11 cellular contexts compared by ENCODE assay signal in genomic region chr6:15622045-15622750, GRCh38. TPM values are rescaled to one million over a fixed set of nuclear protein-coding genes. Genes with fewer than 3 reads are reported as not detected.
DNase-seq lines count a peak whose midpoint lies in the region; ATAC-seq, FAIRE-seq and TF ChIP-seq lines count a peak whose summit lies in the region.
"Had no signal": no experiment of that assay in that cellular context is flagged by ENCODE, and none has a peak within 500 bp of the region (broad histone marks: within the 10 kb centered on the region; RNA-seq: fewer than 3 reads in every experiment).

No MANE protein-coding gene starts in this region.

- H3K4me2 ChIP-seq in DND-41 (ENCODE audit: insufficient read depth, low read length) (no peak overlapping the region), osteoblast (ENCODE audit: insufficient read depth, low read length) (no peak overlapping the region)

- H3K27me3 ChIP-seq in DND-41 (ENCODE audit: insufficient read depth, low read length, poor library complexity), result no peaks in the 10 kb centered on the region
- H3K27me3 ChIP-seq in osteoblast (ENCODE audit: insufficient read depth, low read length), result no peaks in the 10 kb centered on the region

- H3K79me2 ChIP-seq in DND-41 (ENCODE audit: insufficient read depth, low read length) (peaks cover 46% of the 10 kb centered on the region), osteoblast (ENCODE audit: insufficient read depth, low read length) (peaks cover 22% of the 10 kb centered on the region)

- H2AFZ ChIP-seq in DND-41 (ENCODE audit: low read depth, low read length) (no peak overlapping the region), osteoblast (ENCODE audit: low read length) (peak overlapping the region; percentile 75)

- ATAC-seq in DND-41 (ENCODE audit: insufficient read depth, low read depth), result no peak
- ATAC-seq in GM18517 (IDR thresholded peaks at IDR 0.05; ENCODE audit: unreplicated experiment), result no peak
- ATAC-seq in GM19463 (IDR thresholded peaks at IDR 0.05; ENCODE audit: unreplicated experiment), result no peak

- H3K9ac ChIP-seq in DND-41 (ENCODE audit: low read depth, low read length), result no peak overlapping the region

- FAIRE-seq in colon (lab: Jason Lieb, UNC), result peak; percentile 71

- H3K27ac ChIP-seq in DND-41 (ENCODE audit: low read length) (peak overlapping the region; percentile 20; the same call in 1 of the 2 replicates), osteoblast (ENCODE audit: low read depth, low read length) (no peak overlapping the region)

- H3K9me3 ChIP-seq in DND-41 (ENCODE audit: insufficient read depth, low read length, severe bottlenecking) (no peaks in the 10 kb centered on the region), osteoblast (ENCODE audit: low read depth, low read length) (no peaks in the 10 kb centered on the region)

- H4K20me1 ChIP-seq in DND-41 (ENCODE audit: insufficient read depth, low read length) (peaks cover 21% of the 10 kb centered on the region; the same call in 1 of the 2 replicates), osteoblast (ENCODE audit: insufficient read depth, low read length) (peaks cover 12% of the 10 kb centered on the region)

- no peak for TF ChIP-seq CTCF in DND-41 (IDR thresholded peaks at IDR 0.05; ENCODE audit: borderline replicate concordance, extremely low read depth, low read length, poor library complexity, severe bottlenecking)
- no peak for TF ChIP-seq CTCF in osteoblast (IDR thresholded peaks at IDR 0.05; ENCODE audit: extremely low read depth, low read depth, low read length)

- no peak for DNase-seq in DND-41
- peak; percentile 30 for DNase-seq in NCI-H1694 treated with DMSO at 0.1 percent for 48 hours (lab: John Stamatoyannopoulos, UW)
- no peak for DNase-seq in osteoblast (ENCODE audit: insufficient read length, low spot score, missing footprints)
- DNase-seq in HUDEP-2 (lab: John Stamatoyannopoulos, UW; ENCODE audit: unreplicated experiment in 76 of 76), result no peak
- DNase-seq in cerebellar nuclear complex (lab: John Stamatoyannopoulos, UW), result no peak
- DNase-seq: DMS79, NCI-H1930, SHP77 had no signal

- H3K36me3 ChIP-seq in DND-41 (ENCODE audit: insufficient read depth, low read length), result peaks cover 20% of the 10 kb centered on the region; the same call in 1 of the 2 replicates
- no peaks in the 10 kb centered on the region for H3K36me3 ChIP-seq in osteoblast (ENCODE audit: insufficient read depth, low read length)

- H3K4me3 ChIP-seq in DND-41 (ENCODE audit: low read depth in 1 of 2, low read length in 2 of 2) (no peak overlapping the region), osteoblast (ENCODE audit: insufficient read depth, low read length) (no peak overlapping the region)

- H3K4me1 ChIP-seq in DND-41 (ENCODE audit: insufficient read depth, low read length), result peaks cover 15% of the 10 kb centered on the region
- peaks cover 9% of the 10 kb centered on the region for H3K4me1 ChIP-seq in osteoblast (ENCODE audit: insufficient read depth, low read length)

RNA-seq across cellular contexts. Expression of gene DTNBP1, which starts 40.6 kb away (rescaled TPM):
- total RNA-seq in osteoblast, result 5.8 and 9.1 TPM in 2 replicates
